ENCODE assay signal across 13 cellular contexts in the genomic region with DNA sequence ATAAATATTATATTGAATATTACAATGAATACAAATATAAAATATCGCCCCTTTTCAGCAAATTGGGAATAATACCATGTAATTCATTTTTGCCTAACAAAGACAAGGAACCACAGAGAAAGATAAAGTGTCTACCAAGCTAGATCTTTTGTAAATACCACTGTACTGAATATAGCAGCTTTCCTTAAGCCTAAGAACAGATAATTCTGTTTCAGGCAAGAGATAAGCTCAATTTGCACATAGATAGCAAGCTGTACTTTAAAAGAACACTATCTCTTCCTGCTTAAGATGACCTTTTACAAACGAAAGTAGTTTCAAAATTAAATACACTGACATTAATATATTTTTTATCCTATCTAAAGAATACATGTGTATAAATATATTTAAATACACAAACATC. TPM values are rescaled to one million over a fixed set of nuclear protein-coding genes. Genes with fewer than 3 reads are reported as not detected.
"Had no signal": no experiment of that assay in that cellular context is flagged by ENCODE, and none has a peak within 500 bp of the region (broad histone marks: within the 10 kb centered on the region; RNA-seq: fewer than 3 reads in every experiment).

No MANE protein-coding gene starts in this region.

RNA-seq across cellular contexts. Expression of gene LRP1B, which starts 43.2 kb away (rescaled TPM):
- total RNA-seq: activated B cell treated with CpG ODN at 0.5 μM for 24 hours; activated CD4-positive, alpha-beta memory T cell treated with anti-CD3 and anti-CD28 coated beads for 36 hours; activated CD4-positive, alpha-beta T cell treated with anti-CD3 and anti-CD28 coated beads, Interleukin-2, amount 10 ng/mL, durations not matched to agents 24 days and 14 days; activated CD8-positive, alpha-beta memory T cell treated with anti-CD3 and anti-CD28 coated beads for 36 hours; activated CD8-positive, alpha-beta T cell treated with anti-CD3 and anti-CD28 coated beads for 36 hours; activated naive CD4-positive, alpha-beta T cell treated with anti-CD3 and anti-CD28 coated beads for 36 hours; activated naive CD4-positive, alpha-beta T cell treated with anti-CD3 and anti-CD28 coated beads, Interleukin-2, amount 50 U/mL, for 72 hours; activated naive CD8-positive, alpha-beta T cell treated with anti-CD3 and anti-CD28 coated beads for 36 hours; activated T-cell treated with anti-CD3 and anti-CD28 coated beads, Interleukin-2, amount 50 U/mL, for 4 hours; activated T-cell treated with anti-CD3 and anti-CD28 coated beads, Interleukin-2, amount 50 U/mL, for 72 hours; activated T-helper 1 cell treated with anti-CD3 and anti-CD28 coated beads, Interleukin-12 subunit alpha, Interleukin-12 subunit beta, Interleukin-2, Interleukin-4 antibody, amounts not matched to agents 30 ng/mL and 10 ng/mL and 1 ng/mL, durations not matched to agents 14 hours and 24 hours and 36 hours; activated T-helper 17 cell treated with anti-CD3 and anti-CD28 coated beads, Interleukin-2, amount 50 U/mL, for 72 hours; ascending aorta had no signal
